ENCODE assay signal across 28 cellular contexts in the genomic region with DNA sequence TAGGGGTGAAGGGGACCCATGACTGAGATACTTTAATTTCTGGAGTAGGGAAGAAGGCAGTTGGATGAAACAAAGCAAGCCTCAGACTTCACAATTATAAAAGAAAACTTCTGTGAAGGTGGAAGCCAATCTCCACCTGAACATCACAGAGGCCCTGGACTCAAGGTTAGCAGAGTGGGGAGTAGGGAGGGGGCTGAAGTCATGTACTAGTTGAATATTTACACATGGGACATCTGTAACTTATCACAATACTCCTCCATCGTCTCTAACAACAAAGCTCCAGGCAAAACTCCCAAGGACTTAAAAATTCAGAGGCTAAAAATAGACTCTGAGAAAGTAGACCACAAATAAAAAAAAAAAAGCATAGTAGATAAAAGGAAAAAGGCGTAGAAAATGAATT.
"Had no signal": no experiment of that assay in that cellular context is flagged by ENCODE, and none has a peak within 500 bp of the region (broad histone marks: within the 10 kb centered on the region; RNA-seq: fewer than 3 reads in every experiment).

No MANE protein-coding gene starts in this region.

- H3K27ac ChIP-seq: cardiac muscle cell, KMS-11, SJSA1, VCaP had no signal

- H3K9ac ChIP-seq: KMS-11 had no signal

- H3K4me1 ChIP-seq: SJSA1 had no signal

- H3K4me3 ChIP-seq: cardiac muscle cell, SJSA1 had no signal

- DNase-seq: activated B cell treated with CpG ODN at 0.5 μM for 24 hours; activated CD4-positive, alpha-beta memory T cell treated with anti-CD3 and anti-CD28 coated beads for 36 hours; activated CD4-positive, alpha-beta T cell treated with anti-CD3 and anti-CD28 coated beads for 4 hours; activated CD4-positive, alpha-beta T cell treated with anti-CD3 and anti-CD28 coated beads, Interleukin-2, amount 50 U/mL, for 1 hour; activated CD4-positive, CD25-positive, alpha-beta regulatory T cell treated with anti-CD3 and anti-CD28 coated beads, Interleukin-2, amount 50 U/mL, for 72 hours; activated CD8-positive, alpha-beta memory T cell treated with anti-CD3 and anti-CD28 coated beads, Interleukin-2, amount 50 U/mL, for 4 hours; activated effector memory CD4-positive, alpha-beta T cell treated with anti-CD3 and anti-CD28 coated beads, Interleukin-2, amount 50 U/mL, for 16 hours; activated naive CD4-positive, alpha-beta T cell; activated naive CD4-positive, alpha-beta T cell treated with anti-CD3 and anti-CD28 coated beads, Interleukin-2, amount 50 U/mL, for 16 hours; activated naive CD8-positive, alpha-beta T cell treated with anti-CD3 and anti-CD28 coated beads for 36 hours; activated T-cell treated with anti-CD3 and anti-CD28 coated beads for 4 hours; activated T-cell treated with anti-CD3 and anti-CD28 coated beads, Interleukin-2, amount 50 U/mL, for 48 hours; amniotic stem cell; aorta; NCI-H1105; NCI-H1417 treated with DMSO at 0.1 percent for 48 hours; NCI-H187 treated with DMSO at 0.1 percent for 48 hours; NCI-H2081; NCI-H345; NCI-H524 treated with DMSO at 0.1 percent for 48 hours; SHP77 treated with DMSO at 0.1 percent for 48 hours; T-helper 1 cell; T-helper 2 cell; T-helper 9 cell had no signal

- H3K27me3 ChIP-seq: cardiac muscle cell, SJSA1 had no signal

- H3K36me3 ChIP-seq: cardiac muscle cell, SJSA1 had no signal

- H3K4me2 ChIP-seq: KMS-11 had no signal

- H3K9me3 ChIP-seq: SJSA1 had no signal
